ENCODE assay signal across 1 cellular context in genomic region chr5:115841382-115842088, GRCh38.
TF ChIP-seq lines count a peak whose summit lies in the region.

Gene AP3S1 (plus strand): TSS chr5:115841935. CDS start chr5:115842038, 103 bp downstream.
Gene ATG12 (minus strand): TSS chr5:115841565. CDS start chr5:115841552, 13 bp downstream.

TF ChIP-seq in K562, 482 proteins besides CTCF, POLR2A, EP300 and RAD21 (continued from another document and continues in another):
- TF ChIP-seq ZNF197 (CRISPR knock-in tag; IDR thresholded peaks at IDR 0.05; ENCODE audit: low read depth) (no peak), BRCA1 (IDR thresholded peaks at IDR 0.05) (no peak), BRCA1 (CRISPR knock-in tag; IDR thresholded peaks at IDR 0.05) (no peak), HLTF (IDR thresholded peaks at IDR 0.05) (0 out of 2 replicates have a peak, but pooled peaks have one; percentile 36), PATZ1 (CRISPR knock-in tag; IDR thresholded peaks at IDR 0.05; ENCODE audit: borderline replicate concordance) (no peak), EWSR1 (IDR thresholded peaks at IDR 0.05; ENCODE audit: borderline replicate concordance, low read depth, partially characterized antibody) (no peak), GATA2 (CRISPR knock-in tag; IDR thresholded peaks at IDR 0.05) (peak; percentile 78), ZNF778 (CRISPR knock-in tag; IDR thresholded peaks at IDR 0.05) (no peak), SMAD4 (CRISPR knock-in tag; conservative IDR thresholded peaks at IDR 0.05) (no peak), NR4A1 (CRISPR knock-in tag; IDR thresholded peaks at IDR 0.05) (peak; percentile 69; the same call in 1 of the 2 replicates), NR4A1 (tag; IDR thresholded peaks at IDR 0.05) (no peak), ZBTB12 (CRISPR knock-in tag; IDR thresholded peaks at IDR 0.05) (peak; percentile 49; the same call in 1 of the 2 replicates), ZBED1 (IDR thresholded peaks at IDR 0.05) (0 out of 2 replicates have a peak, but pooled peaks have one; percentile 20), KLF6 (CRISPR knock-in tag; IDR thresholded peaks at IDR 0.05; ENCODE audit: borderline replicate concordance) (no peak; the same call in 1 of the 2 replicates), KLF16 (IDR thresholded peaks at IDR 0.05) (no peak), PRMT5 (CRISPR knock-in tag; IDR thresholded peaks at IDR 0.05) (no peak), BRF2 (IDR thresholded peaks at IDR 0.05; ENCODE audit: borderline replicate concordance, insufficient read depth, insufficient read length) (no peak), HNRNPK (IDR thresholded peaks at IDR 0.05; ENCODE audit: low read depth, low read length, poor library complexity, severe bottlenecking) (no peak), ZNF3 (CRISPR knock-in tag; IDR thresholded peaks at IDR 0.05) (no peak), CCAR2 (IDR thresholded peaks at IDR 0.05; ENCODE audit: low read depth, low read length) (no peak), USF1 (CRISPR knock-in tag; IDR thresholded peaks at IDR 0.05) (peak; percentile 16; the same call in 1 of the 2 replicates), THRB (CRISPR knock-in tag; conservative IDR thresholded peaks at IDR 0.05) (0 out of 2 replicates have a peak, but pooled peaks have one; percentile 21), CUX1 (CRISPR knock-in tag; IDR thresholded peaks at IDR 0.05) (no peak), ZNF609 (CRISPR knock-in tag; IDR thresholded peaks at IDR 0.05; ENCODE audit: borderline replicate concordance) (no peak), IRF1 (CRISPR knock-in tag; IDR thresholded peaks at IDR 0.05; ENCODE audit: borderline replicate concordance) (no peak; the same call in 1 of the 2 replicates), SRSF7 (optimal IDR thresholded peaks at IDR 0.05; ENCODE audit: low read depth, low read length) (no peak), GABPA (tag; conservative IDR thresholded peaks at IDR 0.05; ENCODE audit: low read depth) (peak; percentile 91), ZNF41 (CRISPR knock-in tag; conservative IDR thresholded peaks at IDR 0.05) (no peak), ARID2 (IDR thresholded peaks at IDR 0.05) (no peak), CTBP1 (IDR thresholded peaks at IDR 0.05; ENCODE audit: borderline replicate concordance) (no peak; the same call in 1 of the 2 replicates), GABPB1 (CRISPR knock-in tag; IDR thresholded peaks at IDR 0.05) (peak; percentile 89), JUNB (CRISPR knock-in tag; conservative IDR thresholded peaks at IDR 0.05) (no peak), SIN3A (IDR thresholded peaks at IDR 0.05; ENCODE audit: borderline replicate concordance in 2 of 2, control insufficient read depth in 1 of 2, low read depth in 2 of 2, low read length in 2 of 2) (peak in 1 of 2 experiments; percentile 70; a peak in 1 of 4 replicates), SNIP1 (IDR thresholded peaks at IDR 0.05; ENCODE audit: low read depth) (no peak), ZBTB43 (CRISPR knock-in tag; IDR thresholded peaks at IDR 0.05) (peak; percentile 80; the same call in 1 of the 2 replicates), TCF7L2 (IDR thresholded peaks at IDR 0.05; ENCODE audit: low read depth, low read length) (peak; percentile 52; the same call in 1 of the 2 replicates), ILF3 (IDR thresholded peaks at IDR 0.05; ENCODE audit: borderline replicate concordance) (no peak), NFIC (IDR thresholded peaks at IDR 0.05) (peak; percentile 35), ASH1L (IDR thresholded peaks at IDR 0.05; ENCODE audit: borderline replicate concordance, low read depth, partially characterized antibody) (peak; percentile 68), NONO (IDR thresholded peaks at IDR 0.05; ENCODE audit: low read depth in 2 of 2, low read length in 1 of 2) (peak in 1 of 2 experiments; percentile 91; a peak in 2 of 4 replicates), BCL6 (CRISPR knock-in tag; IDR thresholded peaks at IDR 0.05) (no peak), ZNF143 (CRISPR knock-in tag; IDR thresholded peaks at IDR 0.05) (no peak)
